Comparison of ENCODE assay signal across 10 cellular contexts in genomic region chr6:150017186-150017521, GRCh38. TPM values are rescaled to one million over a fixed set of nuclear protein-coding genes. Genes with fewer than 3 reads are reported as not detected.
DNase-seq lines count a peak whose midpoint lies in the region; ATAC-seq and TF ChIP-seq lines count a peak whose summit lies in the region.
"Not testable (repeated sequence)": the region's sequence is repeated elsewhere in the genome, so short reads cannot be mapped to it uniquely, and the experiment has no call there.
"Had no signal": no experiment of that assay in that cellular context is flagged by ENCODE, and none has a peak within 500 bp of the region (broad histone marks: within the 10 kb centered on the region; RNA-seq: fewer than 3 reads in every experiment).

No MANE protein-coding gene starts in this region.

- WGBS in spleen, 5 donors = 3 to 10% (median 6%) methylated on average over 5 of the region's 5 CpGs

- intact Hi-C loops in HCT116 (cut with micrococcal nuclease) = loop anchor here (2.0 to 5.0 kb wide), 3 partner anchors 82 to 295 kb away; no protein-coding TSS in a partner anchor
- intact Hi-C loops in OCI-LY7 (cut with micrococcal nuclease; ENCODE audit: unreplicated experiment) = loop anchor here (1.0 to 2.0 kb wide), 3 partner anchors 83 to 318 kb away; no protein-coding TSS in a partner anchor
- intact Hi-C loops in spleen (cut with DNase I; ENCODE audit: low total_unique reads) = loop anchor here (2.0 to 5.0 kb wide), 2 partner anchors 82 to 180 kb away; no protein-coding TSS in a partner anchor

- H2AFZ ChIP-seq in HCT116 (ENCODE audit: low read depth, low read length, poor library complexity, severe bottlenecking); OCI-LY7 (ENCODE audit: low read length); neural cell (ENCODE audit: low read depth, low read length): not testable (repeated sequence)

- ATAC-seq in HCT116 = not testable (repeated sequence)

- not testable (repeated sequence) for H3K4me3 Mint-ChIP-seq in T-helper 1 cell treated with Interleukin-12 subunit alpha and Interleukin-12 subunit beta and Interleukin-4 antibody, amounts not matched to agents 30 μg/mL and 1 μg/mL, for 36 hours; chondrocyte (ENCODE audit: unreplicated experiment)

- TF ChIP-seq RAD21 in HCT116 (IDR thresholded peaks at IDR 0.05; ENCODE audit: low read depth); neural cell (conservative IDR thresholded peaks at IDR 0.05): not testable (repeated sequence)

- not testable (repeated sequence) for TF ChIP-seq POLR2A in HCT116 (IDR thresholded peaks at IDR 0.05; ENCODE audit: borderline replicate concordance, extremely low read depth, insufficient read depth, insufficient read length); spleen (IDR thresholded peaks at IDR 0.05)

- H3K27me3 Mint-ChIP-seq in T-helper 1 cell treated with Interleukin-12 subunit alpha and Interleukin-12 subunit beta and Interleukin-4 antibody, amounts not matched to agents 30 μg/mL and 1 μg/mL, for 36 hours (ENCODE audit: low read depth) = peaks cover 74% of the 10 kb centered on the region
- peaks cover 71% of the 10 kb centered on the region for H3K27me3 Mint-ChIP-seq in chondrocyte (ENCODE audit: low read depth)

- not testable (repeated sequence) for H3K27me3 ChIP-seq in HCT116 (ENCODE audit: insufficient read depth, low read length)
- H3K27me3 ChIP-seq in cardiac muscle cell (peaks cover 91% of the 10 kb centered on the region), neural cell (ENCODE audit: insufficient read depth, low read depth, low read length) (peaks cover 60% of the 10 kb centered on the region), spleen (replicated peaks in 1 of 7) (peaks cover 3 to 70% (median 48%) of the 10 kb centered on the region in 7 donors)

- H3K27ac ChIP-seq in C4-2B; HCT116 (ENCODE audit: low read depth, low read length); OCI-LY7 (ENCODE audit: low read depth, low read length, poor library complexity, severe bottlenecking); cardiac muscle cell; neural cell (ENCODE audit: low read length); spleen: not testable (repeated sequence)

- not testable (repeated sequence) for H4K20me1 ChIP-seq in HCT116 (ENCODE audit: insufficient read depth); OCI-LY7 (ENCODE audit: insufficient read depth, low read length); neural cell (ENCODE audit: insufficient read depth)

- H3K4me2 ChIP-seq in HCT116 (ENCODE audit: low read length) = peak overlapping the region; percentile 24; the same call in 1 of the 2 replicates
- not testable (repeated sequence) for H3K4me2 ChIP-seq in OCI-LY7 (ENCODE audit: low read length); neural cell (ENCODE audit: low read length)

- POLR2A ChIA-PET in HCT116 (lab: Charles Lee) = not testable (repeated sequence)
- POLR2A ChIA-PET in OCI-LY7 (lab: Charles Lee) = interaction anchor here (0.6 kb wide), 1 partner anchor 315 kb away, joined by 5 read pairs; no protein-coding TSS in a partner anchor

- TF ChIP-seq CTCF in C4-2B (conservative IDR thresholded peaks at IDR 0.05) (peak; percentile 46), HCT116 (IDR thresholded peaks at IDR 0.05 in 2 of 3, conservative IDR thresholded peaks at IDR 0.05 in 1 of 3; ENCODE audit: borderline replicate concordance in 1 of 3, insufficient read depth in 1 of 3, low read depth in 2 of 3, low read length in 2 of 3) (peak in 1 of 3 experiments; percentile 6; a peak in 1 of 6 replicates), OCI-LY7 (conservative IDR thresholded peaks at IDR 0.05; ENCODE audit: low read length) (peak; percentile 66), chondrocyte (IDR thresholded peaks at IDR 0.05) (peak; percentile 65), cardiac muscle cell (IDR thresholded peaks at IDR 0.05; ENCODE audit: low read depth, low read length) (peak; percentile 23), spleen (IDR thresholded peaks at IDR 0.05 in 8 of 11, conservative IDR thresholded peaks at IDR 0.05 in 3 of 11) (peak in 6 of 11 experiments; percentile 6 to 62 (median 42))
- not testable (repeated sequence) for TF ChIP-seq CTCF in neural cell (IDR thresholded peaks at IDR 0.05; ENCODE audit: poor library complexity, severe bottlenecking)

- CTCF ChIA-PET in HCT116 (lab: Charles Lee) = interaction anchor here (0.8 to 1.5 kb wide), 14 partner anchors 9 to 797 kb away, joined by 3 to 12 read pairs (median 3); partner anchors contain the start of genes GINM1, RAET1L and ULBP3
- CTCF ChIA-PET in OCI-LY7 (lab: Charles Lee; ENCODE audit: unreplicated experiment) = not testable (repeated sequence)

- H3K9me3 ChIP-seq in HCT116 (ENCODE audit: control insufficient read depth in 1 of 2, insufficient read depth in 1 of 2, low read depth in 1 of 2, low read length in 2 of 2); OCI-LY7 (ENCODE audit: low read length); cardiac muscle cell (ENCODE audit: low read depth); neural cell (ENCODE audit: low read length); spleen: not testable (repeated sequence)

- H3K9me3 Mint-ChIP-seq in T-helper 1 cell treated with Interleukin-12 subunit alpha and Interleukin-12 subunit beta and Interleukin-4 antibody, amounts not matched to agents 30 μg/mL and 1 μg/mL, for 36 hours; chondrocyte (ENCODE audit: low read depth): not testable (repeated sequence)

- RAD21 ChIA-PET in HCT116 (lab: Charles Lee; ENCODE audit: low non-redundant PET in 1 of 2, low total read pairs in 2 of 2, uncharacterized antibody in 2 of 2, unreplicated experiment in 2 of 2) = interaction anchor here in 1 of 2 experiments (1.0 kb wide), 1 partner anchor 83 kb away, joined by 5 read pairs; no protein-coding TSS in a partner anchor

- DNase-seq in HCT116 (ENCODE audit: low read depth, low spot score); OCI-LY7 (ENCODE audit: low spot score); chondrocyte (ENCODE audit: low spot score); cardiac muscle cell (ENCODE audit: low read depth in 1 of 2, low spot score in 1 of 2); spleen: not testable (repeated sequence)

- H3K9me2 ChIP-seq in HCT116 (ENCODE audit: insufficient read depth); OCI-LY7 (ENCODE audit: insufficient read depth, low read length); neural cell (ENCODE audit: insufficient read depth, low read length): not testable (repeated sequence)

- not testable (repeated sequence) for H3K4me3 ChIP-seq in HCT116 (replicated peaks in 1 of 2; ENCODE audit: low read depth in 1 of 2, low read length in 2 of 2); OCI-LY7 (ENCODE audit: low read depth, low read length, poor library complexity, severe bottlenecking); cardiac muscle cell; neural cell (ENCODE audit: low read length); spleen

- peaks cover 15% of the 10 kb centered on the region for H3K4me1 Mint-ChIP-seq in T-helper 1 cell treated with Interleukin-12 subunit alpha and Interleukin-12 subunit beta and Interleukin-4 antibody, amounts not matched to agents 30 μg/mL and 1 μg/mL, for 36 hours (ENCODE audit: low read depth)
- not testable (repeated sequence) for H3K4me1 Mint-ChIP-seq in chondrocyte (ENCODE audit: low read depth)

- not testable (repeated sequence) for H3K36me3 ChIP-seq in HCT116 (ENCODE audit: control insufficient read depth in 1 of 2, insufficient read depth in 2 of 2, low read length in 2 of 2); OCI-LY7 (ENCODE audit: insufficient read depth, low read length); cardiac muscle cell; neural cell (ENCODE audit: insufficient read depth, low read length); spleen

- BruUV-seq in HCT116 (replicated peaks; lab: Mats Ljungman, UMichigan); OCI-LY7 (replicated peaks; lab: Mats Ljungman, UMichigan): not testable (repeated sequence)

- TF ChIP-seq EP300 in neural cell (conservative IDR thresholded peaks at IDR 0.05; ENCODE audit: poor library complexity, severe bottlenecking) = not testable (repeated sequence)

- not testable (repeated sequence) for H3F3A ChIP-seq in neural cell (ENCODE audit: insufficient read depth, low read length, poor library complexity, severe bottlenecking)

- H3K9ac ChIP-seq in HCT116 (ENCODE audit: low read length); neural cell (ENCODE audit: low read length): not testable (repeated sequence)

- not testable (repeated sequence) for H3K36me3 Mint-ChIP-seq in T-helper 1 cell treated with Interleukin-12 subunit alpha and Interleukin-12 subunit beta and Interleukin-4 antibody, amounts not matched to agents 30 μg/mL and 1 μg/mL, for 36 hours (ENCODE audit: low read depth); chondrocyte (ENCODE audit: low read depth)

- H3K4me1 ChIP-seq in HCT116 (ENCODE audit: control insufficient read depth in 1 of 2, insufficient read depth in 2 of 2, low read length in 2 of 2); OCI-LY7 (ENCODE audit: insufficient read depth, low read length, poor library complexity, severe bottlenecking); cardiac muscle cell (ENCODE audit: low read depth): not testable (repeated sequence)
- peaks cover 0 to 14% (median 7%) of the 10 kb centered on the region in 6 donors for H3K4me1 ChIP-seq in spleen

- not testable (repeated sequence) for H3K79me2 ChIP-seq in HCT116 (ENCODE audit: insufficient read depth, low read length); OCI-LY7 (ENCODE audit: insufficient read depth, low read depth, low read length); neural cell (replicated peaks; ENCODE audit: insufficient read depth, low read length)

- H3K27ac Mint-ChIP-seq in T-helper 1 cell treated with Interleukin-12 subunit alpha and Interleukin-12 subunit beta and Interleukin-4 antibody, amounts not matched to agents 30 μg/mL and 1 μg/mL, for 36 hours = peak overlapping the region; percentile 65
- not testable (repeated sequence) for H3K27ac Mint-ChIP-seq in chondrocyte (ENCODE audit: unreplicated experiment)

RNA-seq across cellular contexts. Expression of gene RAET1L, which starts 8.2 kb away (rescaled TPM):
- total RNA-seq in HCT116 (2021; ENCODE audit: unreplicated experiment) (1.5 TPM), OCI-LY7 (2022) (not detected in 2 replicates), chondrocyte (not detected in 3 replicates), cardiac muscle cell (not detected in 2 replicates), spleen (not detected)
- 3.2 and 3.3 TPM in 2 replicates for polyA plus RNA-seq in HCT116 (2012)
- total RNA-seq in OCI-LY7 (2014; rRNA removed; shearing (Covaris generic)) = not detected in 2 replicates
- polyA plus RNA-seq in cardiac muscle cell (not detected in 2 replicates), neural cell (not detected in 2 replicates), spleen (not detected)
- not detected in 2 replicates for polyA minus RNA-seq in neural cell
- total RNA-seq: H1, IMR-90 had no signal
- polyA plus RNA-seq: H1, IMR-90 had no signal

RNA-seq across cellular contexts. Expression of gene ULBP3, which starts 51.8 kb away (rescaled TPM):
- total RNA-seq in HCT116 (2021; ENCODE audit: unreplicated experiment) (18.4 TPM), OCI-LY7 (2022) (4.1 and 4.3 TPM in 2 replicates), chondrocyte (5.0 to 6.1 TPM (median 5.1 TPM) in 3 replicates), cardiac muscle cell (11.1 and 12.8 TPM in 2 replicates), spleen (1 to 10 TPM in 3 of 7 donors, under 1 TPM in 3, not detected in 1; 0.80 to 2.2 (median 1.1) TPM)
- polyA plus RNA-seq in HCT116 (2012) = 15.5 and 17.7 TPM in 2 replicates
- total RNA-seq in OCI-LY7 (2014; rRNA removed; shearing (Covaris generic)) = 3.5 and 4.5 TPM in 2 replicates
- polyA plus RNA-seq in cardiac muscle cell (3.4 and 5.8 TPM in 2 replicates), neural cell (2.2 and 2.8 TPM in 2 replicates), spleen (under 1 TPM; 0.15 to 0.52 (median 0.35) TPM)
- polyA minus RNA-seq in neural cell = 6.8 and 10.4 TPM in 2 replicates

RNA-seq across cellular contexts. Expression of gene ULBP1, which starts 53.4 kb away (rescaled TPM):
- total RNA-seq in HCT116 (2021; ENCODE audit: unreplicated experiment) = 12.4 TPM
- polyA plus RNA-seq in HCT116 (2012) = 6.2 and 8.7 TPM in 2 replicates
- total RNA-seq in OCI-LY7 (2014; rRNA removed; shearing (Covaris generic)) = 0.79 and 0.82 TPM in 2 replicates
- total RNA-seq in OCI-LY7 (2022) = 1.9 and 2.3 TPM in 2 replicates
- 2.8 to 29.8 TPM (median 29.8 TPM) in 3 replicates for total RNA-seq in chondrocyte
- 0.04 TPM in 1 of 2 replicates, not detected in the other for total RNA-seq in cardiac muscle cell
- not detected in 2 replicates for polyA plus RNA-seq in cardiac muscle cell
- 0.22 and 0.38 TPM in 2 replicates for polyA plus RNA-seq in neural cell
- polyA minus RNA-seq in neural cell = 0.24 and 0.35 TPM in 2 replicates
- total RNA-seq in spleen = under 1 TPM in 2 of 7 donors, not detected in 5; 0.23 to 0.34 TPM
- polyA plus RNA-seq in spleen = under 1 TPM in 2 of 3 donors, not detected in 1; 0.03 to 0.08 TPM
